In genomic region chr12:110403146-110403974, GRCh38 we compare ENCODE assay signal across 8 cellular contexts. TPM values are rescaled to one million over a fixed set of nuclear protein-coding genes. Genes with fewer than 3 reads are reported as not detected.
A peak's percentile ranks its signal among the peaks of the same experiment; 100 is the strongest.
DNase-seq lines count a peak whose midpoint lies in the region; ATAC-seq and TF ChIP-seq lines count a peak whose summit lies in the region.

ANAPC7 (minus strand) TSS chr12:110403708; CDS start chr12:110403627, 81 bp downstream.

- peak within 1 kb of the TSS; percentile 92 for H3K9ac ChIP-seq in PC-3 (ENCODE audit: low read length)

- H3K4me2 ChIP-seq in PC-3 (ENCODE audit: low read length), result peak within 1 kb of the TSS; percentile 91

- peak within 1 kb of the TSS; percentile 100 for H2AFZ ChIP-seq in PC-3 (ENCODE audit: low read length)

- TF ChIP-seq CTCF in PC-3 (conservative IDR thresholded peaks at IDR 0.05; ENCODE audit: low read depth, low read length) (no peak), epithelial cell of proximal tubule (conservative IDR thresholded peaks at IDR 0.05; ENCODE audit: low read depth, low read length) (no peak)

- H3K9me3 Mint-ChIP-seq in CD4-positive, alpha-beta memory T cell, result no peaks in the 10 kb centered on the region

- TSS peak; percentile 69 for BruUV-seq in PC-3 (replicated peaks; lab: Mats Ljungman, UMichigan)

- peak within 1 kb of the TSS; percentile 80 to 93 for H3K4me3 ChIP-seq in CD4-positive, alpha-beta memory T cell (ENCODE audit: low read length in 2 of 2)
- H3K4me3 ChIP-seq in Jurkat, Clone E6-1 (ENCODE audit: low read length), result peak within 1 kb of the TSS; percentile 95
- H3K4me3 ChIP-seq in PC-3 (ENCODE audit: low read length) (peak within 1 kb of the TSS; percentile 78), epithelial cell of proximal tubule (ENCODE audit: low read depth, low read length) (peak within 1 kb of the TSS; percentile 97)

- no peaks in the 10 kb centered on the region for H3K27me3 Mint-ChIP-seq in CD4-positive, alpha-beta memory T cell

- peak; percentile 78 for ATAC-seq in GM21447 (IDR thresholded peaks at IDR 0.05; ENCODE audit: unreplicated experiment)
- ATAC-seq in PC-3, result peak; percentile 89

- peaks cover 55% of the 10 kb centered on the region for H3K79me2 ChIP-seq in PC-3 (ENCODE audit: low read length)

- peaks cover 18 to 44% (median 30%) of the 10 kb centered on the region in 4 donors for H3K4me1 Mint-ChIP-seq in CD4-positive, alpha-beta memory T cell

- no peaks in the 10 kb centered on the region for H3K9me3 ChIP-seq in CD4-positive, alpha-beta memory T cell (ENCODE audit: control insufficient read depth in 1 of 2, low read length in 2 of 2)
- H3K9me3 ChIP-seq in PC-3 (ENCODE audit: low read length), result no peaks in the 10 kb centered on the region

- peaks cover 32% of the 10 kb centered on the region for H3K4me1 ChIP-seq in CD4-positive, alpha-beta memory T cell (ENCODE audit: insufficient read depth, low read length)
- H3K4me1 ChIP-seq in PC-3 (ENCODE audit: insufficient read depth, low read length), result peaks cover 12% of the 10 kb centered on the region

- intact Hi-C loops in CD4-positive, alpha-beta memory T cell (cut with micrococcal nuclease), result loop anchor here (1.0 to 5.0 kb wide), 4 partner anchors 28 to 691 kb away; partner anchors contain the start of genes ATP2A2, FAM222A and PPP1CC
- intact Hi-C loops in PC-3 (cut with micrococcal nuclease), result loop anchor here (5.0 kb wide), 1 partner anchor 356 kb away; the partner anchor contains the start of gene C12orf76

- no peaks in the 10 kb centered on the region for H4K20me1 ChIP-seq in PC-3 (ENCODE audit: low read length)

- H3K27ac Mint-ChIP-seq in CD4-positive, alpha-beta memory T cell, result peak within 1 kb of the TSS in 6 of 7 donors; percentile 98 to 99 (median 99)

- H3K27ac ChIP-seq in CD4-positive, alpha-beta memory T cell (ENCODE audit: low read depth, low read length), result peak within 1 kb of the TSS; percentile 82
- H3K27ac ChIP-seq in PC-3 (ENCODE audit: low read length), result peak within 1 kb of the TSS; percentile 88

- peak; percentile 88 to 90 (median 89) for DNase-seq in CD4-positive, alpha-beta memory T cell
- peak; percentile 87 for DNase-seq in Jurkat, Clone E6-1 (ENCODE audit: low read depth, low spot score)
- DNase-seq in PC-3 (peak; percentile 90), activated T-cell treated with anti-CD3 and anti-CD28 coated beads for 48 hours (ENCODE audit: low read depth) (peak; percentile 82), epithelial cell of proximal tubule (ENCODE audit: low read depth) (peak; percentile 38), mucosa of gallbladder (ENCODE audit: low spot score) (peak; percentile 91)
- peak; percentile 73 for DNase-seq in stimulated activated CD8-positive, alpha-beta memory T cell treated with anti-CD3 and anti-CD28 coated beads, Interleukin-4, amount 100 ng/mL, for 24 hours (ENCODE audit: low read depth)

- CTCF ChIA-PET in CD4-positive, alpha-beta memory T cell (lab: Charles Lee; ENCODE audit: partially characterized antibody), result interaction anchor here (1.0 to 5.0 kb wide), 2 partner anchors 28 to 47 kb away, joined by 3 to 32 read pairs; partner anchors contain the start of gene ARPC3
- CTCF ChIA-PET in PC-3 (lab: Charles Lee), result interaction anchor here (0.6 to 1.0 kb wide), 2 partner anchors 28 to 313 kb away, joined by 3 to 5 read pairs; no protein-coding TSS in a partner anchor

- peaks cover 7% of the 10 kb centered on the region for H3K36me3 ChIP-seq in CD4-positive, alpha-beta memory T cell (ENCODE audit: insufficient read depth, low read length)
- peaks cover 16% of the 10 kb centered on the region; the same call in 1 of the 2 replicates for H3K36me3 ChIP-seq in PC-3 (ENCODE audit: low read depth, low read length)

- no peaks in the 10 kb centered on the region for H3K27me3 ChIP-seq in CD4-positive, alpha-beta memory T cell (ENCODE audit: insufficient read depth, low read length)
- no peaks in the 10 kb centered on the region for H3K27me3 ChIP-seq in PC-3 (ENCODE audit: low read length)

- peaks cover 6 to 29% of the 10 kb centered on the region in 2 donors for H3K36me3 Mint-ChIP-seq in CD4-positive, alpha-beta memory T cell

- H3K9me2 ChIP-seq in PC-3 (replicated peaks; ENCODE audit: low read length), result no peaks in the 10 kb centered on the region

- H3K4me3 Mint-ChIP-seq in CD4-positive, alpha-beta memory T cell, result peak within 1 kb of the TSS; percentile 98 to 100 (median 100)

- POLR2A ChIA-PET in CD4-positive, alpha-beta memory T cell (lab: Charles Lee; ENCODE audit: partially characterized antibody), result interaction anchor here (0.6 to 2.2 kb wide), 7 partner anchors 10 to 282 kb away, joined by 3 to 12 read pairs (median 3); partner anchors contain the start of genes ARPC3, FAM216A and GPN3
- POLR2A ChIA-PET in PC-3 (lab: Charles Lee; ENCODE audit: unreplicated experiment), result no interaction called here

- H3F3A ChIP-seq in PC-3 (ENCODE audit: low read length, unreplicated experiment), result no peaks in the 10 kb centered on the region

RNA-seq across cellular contexts. Expression of gene ANAPC7, which starts in this region (rescaled TPM):
- total RNA-seq in CD4-positive, alpha-beta memory T cell, result 10 to 100 TPM; 69.9 to 70.1 TPM
- polyA plus RNA-seq in CD4-positive, alpha-beta memory T cell, result 10 to 100 TPM; 28.8 to 30.8 TPM
- 97.6 TPM for polyA plus RNA-seq in Jurkat, Clone E6-1 (2012; ENCODE audit: insufficient read depth, insufficient read length)
- total RNA-seq in PC-3 (2014; rRNA removed), result 80.5 and 112 TPM in 2 replicates
- 46.0 and 61.7 TPM in 2 replicates for total RNA-seq in epithelial cell of proximal tubule
- 43.0 TPM for total RNA-seq in mucosa of gallbladder

Comparison
In these comparisons a context has a peak if more than half of its experiments do, and no peak if none do; other contexts are left out.
1. Peak in every context shown above with its lines: DNase-seq, ATAC-seq, H3K4me3 ChIP-seq and H3K27ac ChIP-seq.
2. DNase-seq: peak in every context shown above with its lines; median percentile 91 in mucosa of gallbladder; 90 in PC-3; 89 in CD4-positive, alpha-beta memory T cell; 87 in Jurkat, Clone E6-1; 82 in activated T-cell treated with anti-CD3 and anti-CD28 coated beads for 48 hours; 73 in stimulated activated CD8-positive, alpha-beta memory T cell treated with anti-CD3 and anti-CD28 coated beads, Interleukin-4, amount 100 ng/mL, for 24 hours; 38 in epithelial cell of proximal tubule.